24 cellular contexts compared by ENCODE assay signal in the genomic region with DNA sequence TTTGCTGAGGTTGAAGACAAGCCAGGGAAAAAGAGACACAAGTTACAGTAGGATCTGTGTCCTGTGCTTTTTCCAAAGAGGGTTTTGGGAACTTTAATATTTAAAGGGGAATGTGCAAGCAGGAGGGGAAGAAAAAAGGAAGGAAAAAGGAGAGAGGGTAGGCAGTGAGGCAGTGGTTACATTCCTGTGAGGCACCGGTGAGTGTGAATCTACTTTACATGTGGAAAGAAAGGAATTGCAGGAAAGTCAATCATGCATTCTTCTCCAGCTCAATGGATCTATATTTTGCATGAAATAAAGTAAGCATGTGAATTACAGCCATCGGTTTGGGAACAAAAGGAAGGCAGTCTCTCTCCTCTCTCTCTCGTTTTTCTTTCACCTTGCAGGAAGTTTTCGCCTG.
"Had no signal": no experiment of that assay in that cellular context is flagged by ENCODE, and none has a peak within 500 bp of the region (broad histone marks: within the 10 kb centered on the region; RNA-seq: fewer than 3 reads in every experiment).

No MANE protein-coding gene starts in this region.

- DNase-seq: activated CD4-positive, alpha-beta T cell treated with anti-CD3 and anti-CD28 coated beads, Interleukin-2, amount 10 ng/mL, durations not matched to agents 7 days and 5 days; activated CD4-positive, CD25-positive, alpha-beta regulatory T cell; activated CD8-positive, alpha-beta T cell treated with anti-CD3 and anti-CD28 coated beads, Interleukin-2, amount 10 ng/mL, durations not matched to agents 7 days and 5 days; activated effector memory CD4-positive, alpha-beta T cell treated with Interleukin-2 at 50 U/mL for 16 hours; activated naive CD4-positive, alpha-beta T cell treated with anti-CD3 and anti-CD28 coated beads, Interleukin-2, amount 10 ng/mL, durations not matched to agents 7 days and 5 days; activated naive CD8-positive, alpha-beta T cell treated with anti-CD3 and anti-CD28 coated beads, Interleukin-2, amount 50 U/mL, for 24 hours; activated T-cell treated with anti-CD3 and anti-CD28 coated beads, Interleukin-2, amount 50 U/mL, for 4 hours; anterior cingulate cortex; erythroblast; hypothalamus; kidney; left ventricle myocardium superior; pancreas; stimulated activated CD4-positive, alpha-beta T cell treated with anti-CD3 and anti-CD28 coated beads, Interleukin-4, amount 100 ng/mL, for 24 hours; stimulated activated naive CD4-positive, alpha-beta T cell; thyroid gland had no signal

- H3K4me3 ChIP-seq: colonic mucosa, pancreas, smooth muscle cell, thyroid gland had no signal

- H3K36me3 ChIP-seq: colonic mucosa, neutrophil, pancreas, thyroid gland had no signal

- FAIRE-seq: endometrium, frontal cortex, kidney, pancreas had no signal

- H3K4me1 ChIP-seq: colonic mucosa, pancreas had no signal

- H3K9me3 Mint-ChIP-seq: activated T-cell treated with anti-CD3 and anti-CD28 coated beads, Interleukin-2, amount 50 U/mL, for 4 hours; central memory CD8-positive, alpha-beta T cell had no signal

- H3K27me3 Mint-ChIP-seq: activated naive CD8-positive, alpha-beta T cell treated with anti-CD3 and anti-CD28 coated beads, Interleukin-2, amount 50 U/mL, for 24 hours had no signal

- H3K9me3 ChIP-seq: colonic mucosa, neutrophil, pancreas, thyroid gland had no signal

- H3K27ac ChIP-seq: colonic mucosa, neutrophil, pancreas, thyroid gland had no signal

- H3K27me3 ChIP-seq: colonic mucosa, neutrophil, pancreas, thyroid gland had no signal

- ATAC-seq: activated CD8-positive, alpha-beta T cell treated with anti-CD3 and anti-CD28 coated beads, Interleukin-2, amount 10 ng/mL, durations not matched to agents 7 days and 5 days; activated naive CD8-positive, alpha-beta T cell treated with anti-CD3 and anti-CD28 coated beads, Interleukin-2, amount 50 U/mL, for 24 hours; activated T-cell treated with anti-CD3 and anti-CD28 coated beads, Interleukin-2, amount 50 U/mL, for 4 hours; left ventricle myocardium superior; pancreas; sciatic nerve had no signal

- H3K4me3 Mint-ChIP-seq: activated CD4-positive, alpha-beta T cell treated with anti-CD3 and anti-CD28 coated beads, Interleukin-2, amount 10 ng/mL, durations not matched to agents 7 days and 5 days; activated CD8-positive, alpha-beta T cell treated with anti-CD3 and anti-CD28 coated beads, Interleukin-2, amount 10 ng/mL, durations not matched to agents 7 days and 5 days; activated naive CD4-positive, alpha-beta T cell treated with anti-CD3 and anti-CD28 coated beads, Interleukin-2, amount 10 ng/mL, durations not matched to agents 7 days and 5 days; activated naive CD8-positive, alpha-beta T cell treated with anti-CD3 and anti-CD28 coated beads, Interleukin-2, amount 50 U/mL, for 24 hours; activated T-cell treated with anti-CD3 and anti-CD28 coated beads, Interleukin-2, amount 50 U/mL, for 4 hours; central memory CD8-positive, alpha-beta T cell; T-helper 2 cell treated with Interferon-gamma antibody and Interleukin-4, amounts not matched to agents 5 μg/mL and 100 μg/mL, for 36 hours had no signal

- H3K4me2 ChIP-seq: smooth muscle cell had no signal

- H3K27ac Mint-ChIP-seq: activated CD8-positive, alpha-beta T cell treated with anti-CD3 and anti-CD28 coated beads, Interleukin-2, amount 10 ng/mL, durations not matched to agents 7 days and 5 days; activated naive CD8-positive, alpha-beta T cell treated with anti-CD3 and anti-CD28 coated beads, Interleukin-2, amount 50 U/mL, for 24 hours; T-helper 2 cell treated with Interferon-gamma antibody and Interleukin-4, amounts not matched to agents 5 μg/mL and 100 μg/mL, for 36 hours had no signal
